Comparison of ENCODE assay signal across 29 cellular contexts in the genomic region with DNA sequence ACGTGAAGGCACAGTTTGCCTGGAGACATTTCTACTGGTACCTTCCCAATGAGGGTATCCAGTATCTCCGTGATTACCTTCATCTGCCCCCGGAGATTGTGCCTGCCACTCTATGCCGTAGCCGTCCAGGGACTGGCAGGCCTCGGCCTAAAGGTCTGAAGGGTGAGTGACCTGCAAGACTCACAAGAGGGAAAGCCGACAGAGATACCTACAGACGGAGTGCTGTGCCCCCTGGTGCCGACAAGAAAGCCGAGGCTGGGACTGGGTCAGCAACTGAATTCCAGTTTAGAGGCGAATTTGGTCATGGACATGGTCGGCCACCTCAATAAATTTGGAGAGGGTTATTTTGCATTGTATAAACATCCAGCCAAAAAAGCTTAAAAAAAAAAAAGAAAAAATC.
"Had no signal": no experiment of that assay in that cellular context is flagged by ENCODE, and none has a peak within 500 bp of the region (broad histone marks: within the 10 kb centered on the region; RNA-seq: fewer than 3 reads in every experiment).

No MANE protein-coding gene starts in this region.

- H3K27me3 Mint-ChIP-seq: dendritic cell treated with granulocyte-macrophage colony-stimulating factor and Interleukin-4, amounts not matched to agents 40 ng/mL and 50 ng/mL, for 4 days; naive B cell; stimulated activated memory B cell treated with anti-CD40 and anti-IgM and Interleukin-4, amounts not matched to agents 10 μg/mL and 1 μg/mL and 100 μg/mL, for 72 hours had no signal

- H3K36me3 Mint-ChIP-seq: memory B cell; naive B cell; stimulated activated memory B cell treated with anti-CD40 and anti-IgM and Interleukin-4, amounts not matched to agents 10 μg/mL and 1 μg/mL and 100 μg/mL, for 72 hours had no signal

- H3K36me3 ChIP-seq: colonic mucosa, esophagus muscularis mucosa, prostate gland, right atrium auricular region, sigmoid colon, tibial nerve, upper lobe of left lung had no signal

- FAIRE-seq: endothelial cell of umbilical vein, urothelium cell line had no signal

- H3K4me1 ChIP-seq: colonic mucosa, esophagus muscularis mucosa, prostate gland, right atrium auricular region, sigmoid colon, testis, tibial nerve, upper lobe of left lung had no signal

- H3K9me3 Mint-ChIP-seq: memory B cell; naive B cell; nephron; stimulated activated memory B cell treated with anti-CD40 and anti-IgM and Interleukin-4, amounts not matched to agents 10 μg/mL and 1 μg/mL and 100 μg/mL, for 72 hours had no signal

- H3K27ac Mint-ChIP-seq: dendritic cell treated with granulocyte-macrophage colony-stimulating factor and Interleukin-4, amounts not matched to agents 40 ng/mL and 50 ng/mL, for 4 days; memory B cell; mesothelial cell of epicardium; naive B cell; nephron; stimulated activated memory B cell treated with anti-CD40 and anti-IgM and Interleukin-4, amounts not matched to agents 10 μg/mL and 1 μg/mL and 100 μg/mL, for 72 hours had no signal

- DNase-seq: central memory CD4-positive, alpha-beta T cell; colonic mucosa; effector CD8-positive, alpha-beta T cell; foreskin melanocyte; hypothalamus; left colon; left ventricle myocardium superior; mucosa of descending colon; naive B cell; nucleus accumbens; sigmoid colon; stimulated activated CD4-positive, alpha-beta T cell treated with anti-CD3 and anti-CD28 coated beads, Interleukin-2, amount 100 ng/mL, for 24 hours; stimulated activated CD4-positive, alpha-beta T cell treated with anti-CD3 and anti-CD28 coated beads, Interleukin-4, amount 100 ng/mL, for 24 hours; stimulated activated naive CD8-positive, alpha-beta T cell treated with anti-CD3 and anti-CD28 coated beads, Interleukin-15, Interleukin-2, amounts not matched to agents 100 U/mL and 50 U/mL, for 24 hours; substantia nigra; testis; upper lobe of left lung had no signal

- H3K4me3 Mint-ChIP-seq: dendritic cell treated with granulocyte-macrophage colony-stimulating factor and Interleukin-4, amounts not matched to agents 40 ng/mL and 50 ng/mL, for 4 days; memory B cell; mesothelial cell of epicardium; naive B cell; nephron; stimulated activated memory B cell treated with anti-CD40 and anti-IgM and Interleukin-4, amounts not matched to agents 10 μg/mL and 1 μg/mL and 100 μg/mL, for 72 hours had no signal

- H3K27me3 ChIP-seq: colonic mucosa, esophagus muscularis mucosa, right atrium auricular region, sigmoid colon, testis, tibial nerve, upper lobe of left lung had no signal

- H3K27ac ChIP-seq: colonic mucosa, esophagus muscularis mucosa, prostate gland, right atrium auricular region, sigmoid colon, testis, tibial nerve, upper lobe of left lung had no signal

- H3K9me3 ChIP-seq: colonic mucosa, esophagus muscularis mucosa, mucosa of descending colon, prostate gland, right atrium auricular region, sigmoid colon, testis, tibial nerve, upper lobe of left lung had no signal

- ATAC-seq: left colon; left ventricle myocardium superior; mucosa of descending colon; stimulated activated memory B cell treated with anti-CD40 and anti-IgM and Interleukin-4, amounts not matched to agents 10 μg/mL and 1 μg/mL and 100 μg/mL, for 72 hours; stimulated activated naive CD8-positive, alpha-beta T cell treated with anti-CD3 and anti-CD28 coated beads, Interleukin-15, Interleukin-2, amounts not matched to agents 100 U/mL and 50 U/mL, for 24 hours had no signal

- H3K4me1 Mint-ChIP-seq: memory B cell; naive B cell; nephron; stimulated activated memory B cell treated with anti-CD40 and anti-IgM and Interleukin-4, amounts not matched to agents 10 μg/mL and 1 μg/mL and 100 μg/mL, for 72 hours had no signal

- H3K4me3 ChIP-seq: colonic mucosa, esophagus muscularis mucosa, lung, mucosa of descending colon, prostate gland, right atrium auricular region, sigmoid colon, testis, tibial nerve, upper lobe of left lung had no signal
